In genomic region chr1:67683736-67684525, GRCh38 we compare ENCODE assay signal across 8 cellular contexts. TPM values are rescaled to one million over a fixed set of nuclear protein-coding genes. Genes with fewer than 3 reads are reported as not detected.
DNase-seq lines count a peak whose midpoint lies in the region; ATAC-seq, FAIRE-seq and TF ChIP-seq lines count a peak whose summit lies in the region.

No MANE protein-coding gene starts in this region.

- H3K4me1 ChIP-seq in heart left ventricle (peaks cover 6 to 47% (median 28%) of the 10 kb centered on the region in 12 donors), fibroblast of lung (ENCODE audit: control insufficient read depth, extremely low read depth, insufficient read depth, low read length) (peaks cover 15% of the 10 kb centered on the region), skeletal muscle satellite cell (ENCODE audit: control insufficient read depth, insufficient read depth, low read length) (peaks cover 38% of the 10 kb centered on the region)

- DNase-seq in heart left ventricle = no peak
- DNase-seq in left ventricle myocardium superior = no peak
- peak; percentile 79 for DNase-seq in activated CD8-positive, alpha-beta memory T cell treated with anti-CD3 and anti-CD28 coated beads for 24 hours
- peak; percentile 30 to 76 for DNase-seq in fibroblast of lung (ENCODE audit: low read depth in 2 of 2)
- no peak for DNase-seq in D721Med (ENCODE audit: insufficient read length, low spot score)

- no peak for ATAC-seq in heart left ventricle
- no peak for ATAC-seq in left ventricle myocardium superior
- no peak for ATAC-seq in HG02759 (IDR thresholded peaks at IDR 0.05; ENCODE audit: unreplicated experiment)
- ATAC-seq in GM18870 (IDR thresholded peaks at IDR 0.05; ENCODE audit: unreplicated experiment) = no peak

- peaks cover 27% of the 10 kb centered on the region for H3K79me2 ChIP-seq in fibroblast of lung (ENCODE audit: control insufficient read depth, insufficient read depth, low read length)

- H3K36me3 ChIP-seq in heart left ventricle (peaks cover 0 to 20% (median 16%) of the 10 kb centered on the region in 9 donors), fibroblast of lung (ENCODE audit: control insufficient read depth, insufficient read depth, low read length) (peaks cover 6% of the 10 kb centered on the region), skeletal muscle satellite cell (ENCODE audit: insufficient read depth, low read length) (peaks cover 26% of the 10 kb centered on the region)

- peak overlapping the region; percentile 34 for H2AFZ ChIP-seq in fibroblast of lung (ENCODE audit: low read length)

- H3K4me2 ChIP-seq in fibroblast of lung (ENCODE audit: extremely low read depth, insufficient read depth, low read length) (peak overlapping the region; percentile 91), skeletal muscle satellite cell (ENCODE audit: low read length) (peak overlapping the region; percentile 83)

- WGBS in heart left ventricle, 4 donors = 23 to 40% (median 27%) methylated on average over 4 to 8 of the region's 8 CpGs

- FAIRE-seq in D721Med (lab: Jason Lieb, UNC) = no peak

- H4K20me1 ChIP-seq in fibroblast of lung (ENCODE audit: control insufficient read depth, extremely low read depth, insufficient read depth, low read length) = no peaks in the 10 kb centered on the region

- intact Hi-C loops in heart left ventricle (cut with DNase I) = loop anchor here in 9 of 10 donors (2.0 to 10.0 kb wide), 11 partner anchors 37 to 151 kb away; partner anchors contain the start of gene GNG12 (in 3 of the 9)
- intact Hi-C loops in left ventricle myocardium superior (cut with micrococcal nuclease) = loop anchor here (10.0 kb wide), 1 partner anchor 119 kb away; no protein-coding TSS in a partner anchor

- H3K9ac ChIP-seq in fibroblast of lung (ENCODE audit: insufficient read depth, low read length) = peak overlapping the region; percentile 26
- H3K9ac ChIP-seq in skeletal muscle satellite cell (ENCODE audit: low read depth, low read length) = peak overlapping the region; percentile 75

- TF ChIP-seq CTCF in heart left ventricle (IDR thresholded peaks at IDR 0.05) = no peak
- no peak for TF ChIP-seq CTCF in fibroblast of lung (conservative IDR thresholded peaks at IDR 0.05 in 1 of 2, IDR thresholded peaks at IDR 0.05 in 1 of 2; ENCODE audit: low read depth in 1 of 2, low read length in 2 of 2)
- TF ChIP-seq CTCF in D721Med (IDR thresholded peaks at IDR 0.05; ENCODE audit: insufficient read depth, missing control alignments) = no peak

- H3K9me3 ChIP-seq in heart left ventricle (no peaks in the 10 kb centered on the region), fibroblast of lung (ENCODE audit: control insufficient read depth, insufficient read depth, low read depth, low read length) (no peaks in the 10 kb centered on the region), skeletal muscle satellite cell (replicated peaks; ENCODE audit: low read length) (no peaks in the 10 kb centered on the region)

- H3K4me3 ChIP-seq in heart left ventricle (peak overlapping the region in 10 of 12 donors; percentile 51 to 97 (median 84)), fibroblast of lung (replicated peaks in 1 of 4; ENCODE audit: control extremely low read depth in 1 of 4, insufficient read depth in 1 of 4, low read depth in 3 of 4, low read length in 4 of 4) (peak overlapping the region; percentile 35 to 97 (median 62)), skeletal muscle satellite cell (ENCODE audit: low read length) (peak overlapping the region; percentile 65)

- peak overlapping the region in 9 of 12 donors; percentile 18 to 99 (median 59) for H3K27ac ChIP-seq in heart left ventricle
- H3K27ac ChIP-seq in fibroblast of lung (ENCODE audit: insufficient read depth, low read length) = peak overlapping the region; percentile 82

- no peaks in the 10 kb centered on the region for H3K27me3 ChIP-seq in heart left ventricle
- no peaks in the 10 kb centered on the region for H3K27me3 ChIP-seq in fibroblast of lung (ENCODE audit: control insufficient read depth, insufficient read depth, low read length)
- H3K27me3 ChIP-seq in skeletal muscle satellite cell (ENCODE audit: control insufficient read depth, insufficient read depth, low read length) = no peaks in the 10 kb centered on the region

- TF ChIP-seq POLR2A in heart left ventricle (IDR thresholded peaks at IDR 0.05) = no peak

RNA-seq across cellular contexts. Expression of gene GADD45A, which starts 1.1 kb away (rescaled TPM):
- total RNA-seq in heart left ventricle (100 to 1,000 TPM in 1 of 9 donors, 10 to 100 TPM in 8; 26.5 to 119 (median 45.8) TPM), left ventricle myocardium superior (46.6 TPM), fibroblast of lung (70.1 and 133 TPM in 2 replicates)
- polyA plus RNA-seq in heart left ventricle (10 to 100 TPM; 35.7 to 57.3 TPM), fibroblast of lung (41.7 and 63.3 TPM in 2 replicates)
- 56.4 and 92.1 TPM in 2 replicates for polyA plus RNA-seq in fibroblast of lung (2012)
- 7.9 and 15.2 TPM in 2 replicates for polyA minus RNA-seq in fibroblast of lung (ENCODE audit: low replicate concordance)
- total RNA-seq in skeletal muscle satellite cell (2012; rRNA removed) = 22.9 and 30.2 TPM in 2 replicates

Comparison
In these comparisons a context has a peak if more than half of its experiments do, and no peak if none do; other contexts are left out.
1. DNase-seq: peak in activated CD8-positive, alpha-beta memory T cell treated with anti-CD3 and anti-CD28 coated beads for 24 hours (single experiment) and fibroblast of lung (2 of 2); none in heart left ventricle (0 of 5), left ventricle myocardium superior (single experiment) and D721Med (single experiment).
2. Peak in every context shown above with its lines, with median percentiles within 50 percentile points of each other: H3K4me3 ChIP-seq.